In genomic region chr9:114399381-114399780, GRCh38 we compare ENCODE assay signal across 16 cellular contexts. TPM values are rescaled to one million over a fixed set of nuclear protein-coding genes. Genes with fewer than 3 reads are reported as not detected.
DNase-seq lines count a peak whose midpoint lies in the region; ATAC-seq and TF ChIP-seq lines count a peak whose summit lies in the region.
"Had no signal": no experiment of that assay in that cellular context is flagged by ENCODE, and none has a peak within 500 bp of the region (broad histone marks: within the 10 kb centered on the region; RNA-seq: fewer than 3 reads in every experiment).

No MANE protein-coding gene starts in this region.

- H3K27me3 Mint-ChIP-seq in CD8-positive, alpha-beta T cell (ENCODE audit: low read depth) = no peaks in the 10 kb centered on the region
- no peaks in the 10 kb centered on the region for H3K27me3 Mint-ChIP-seq in activated T-helper 17 cell treated with anti-CD3 and anti-CD28 coated beads, Interleukin-2, amount 50 U/mL, for 72 hours

- TF ChIP-seq POLR2A in esophagus squamous epithelium (IDR thresholded peaks at IDR 0.05) (no peak), sigmoid colon (IDR thresholded peaks at IDR 0.05) (no peak)

- ATAC-seq in CD8-positive, alpha-beta T cell = no peak
- ATAC-seq in activated T-helper 17 cell treated with anti-CD3 and anti-CD28 coated beads, Interleukin-2, amount 50 U/mL, for 72 hours (replicated peaks) = no peak
- ATAC-seq: HepG2, Right ventricle myocardium inferior had no signal

- no peaks in the 10 kb centered on the region for H3K27me3 ChIP-seq in BLaER1 treated with 17β-estradiol and CSF1 and Interleukin-3, amounts not matched to agents 10 nM and 100 nM
- no peaks in the 10 kb centered on the region for H3K27me3 ChIP-seq in CD8-positive, alpha-beta T cell (ENCODE audit: insufficient read depth, low read length)
- H3K27me3 ChIP-seq in esophagus squamous epithelium (no peaks in the 10 kb centered on the region), sigmoid colon (no peaks in the 10 kb centered on the region)
- H3K27me3 ChIP-seq: Peyer's patch had no signal

- DNase-seq in CD8-positive, alpha-beta T cell = no peak
- DNase-seq in esophagus squamous epithelium (lab: John Stamatoyannopoulos, UW) (no peak), T1000 (lab: John Stamatoyannopoulos, UW) (no peak), NCI-H524 treated with DMSO at 0.1 percent for 48 hours (lab: John Stamatoyannopoulos, UW) (no peak), sigmoid colon (no peak)
- DNase-seq: KG1, NCI-H1417 treated with DMSO at 0.1 percent for 48 hours, NCI-H187 treated with DMSO at 0.1 percent for 48 hours, NCI-H2171 treated with DMSO at 0.1 percent for 48 hours, NCI-H446 treated with DMSO at 0.1 percent for 48 hours, Peyer's patch had no signal

- no peak overlapping the region for H3K4me3 ChIP-seq in BLaER1 treated with 17β-estradiol and CSF1 and Interleukin-3, amounts not matched to agents 10 nM and 100 nM
- no peak overlapping the region for H3K4me3 ChIP-seq in CD8-positive, alpha-beta T cell (ENCODE audit: low read depth, low read length)
- no peak overlapping the region for H3K4me3 ChIP-seq in esophagus squamous epithelium
- no peak overlapping the region for H3K4me3 ChIP-seq in sigmoid colon

- CTCF ChIA-PET in CD8-positive, alpha-beta T cell (lab: Charles Lee) = interaction anchor here (0.8 to 13.1 kb wide), 6 partner anchors 9 to 259 kb away, joined by 3 to 312 read pairs (median 4); partner anchors contain the start of genes AKNA and TEX53

- peaks cover 12% of the 10 kb centered on the region for H3K36me3 Mint-ChIP-seq in CD8-positive, alpha-beta T cell
- H3K36me3 Mint-ChIP-seq in activated T-helper 17 cell treated with anti-CD3 and anti-CD28 coated beads, Interleukin-2, amount 50 U/mL, for 72 hours (ENCODE audit: low read depth) = peaks cover 34% of the 10 kb centered on the region

- H3K4me3 Mint-ChIP-seq in CD8-positive, alpha-beta T cell = peak overlapping the region; percentile 15
- peak overlapping the region; percentile 89 for H3K4me3 Mint-ChIP-seq in activated T-helper 17 cell treated with anti-CD3 and anti-CD28 coated beads, Interleukin-2, amount 50 U/mL, for 72 hours

- 29 to 51% methylated on average over 4 of the region's 4 CpGs for WGBS in esophagus squamous epithelium, 2 donors
- WGBS in sigmoid colon, 2 donors = 76 to 85% methylated on average over 4 of the region's 4 CpGs

- H3K4me1 ChIP-seq in BLaER1 treated with 17β-estradiol and CSF1 and Interleukin-3, amounts not matched to agents 10 nM and 100 nM = peaks cover 36 to 53% (median 45%) of the 10 kb centered on the region in 10 experiments
- H3K4me1 ChIP-seq in CD8-positive, alpha-beta T cell (ENCODE audit: insufficient read depth, low read length) = peaks cover 33% of the 10 kb centered on the region
- H3K4me1 ChIP-seq in esophagus squamous epithelium (peaks cover 13 to 58% (median 27%) of the 10 kb centered on the region in 3 donors), sigmoid colon (peaks cover 0 to 32% (median 25%) of the 10 kb centered on the region in 4 donors)

- no peak for TF ChIP-seq EP300 in sigmoid colon (IDR thresholded peaks at IDR 0.05)

- no peak overlapping the region for H3K27ac ChIP-seq in BLaER1 treated with 17β-estradiol and CSF1 and Interleukin-3, amounts not matched to agents 10 nM and 100 nM
- H3K27ac ChIP-seq in CD8-positive, alpha-beta T cell (ENCODE audit: low read depth, low read length) = no peak overlapping the region
- peak overlapping the region in 3 of 4 donors; percentile 6 to 42 (median 34) for H3K27ac ChIP-seq in esophagus squamous epithelium
- H3K27ac ChIP-seq in sigmoid colon = no peak overlapping the region

- no peak overlapping the region for H3K27ac Mint-ChIP-seq in CD8-positive, alpha-beta T cell
- H3K27ac Mint-ChIP-seq in activated T-helper 17 cell treated with anti-CD3 and anti-CD28 coated beads, Interleukin-2, amount 50 U/mL, for 72 hours = no peak overlapping the region

- peaks cover 37% of the 10 kb centered on the region for H3K4me1 Mint-ChIP-seq in CD8-positive, alpha-beta T cell (ENCODE audit: low read depth)
- peaks cover 23% of the 10 kb centered on the region for H3K4me1 Mint-ChIP-seq in activated T-helper 17 cell treated with anti-CD3 and anti-CD28 coated beads, Interleukin-2, amount 50 U/mL, for 72 hours

- TF ChIP-seq CTCF in CD8-positive, alpha-beta T cell (IDR thresholded peaks at IDR 0.05) = no peak
- TF ChIP-seq CTCF in esophagus squamous epithelium (IDR thresholded peaks at IDR 0.05) (no peak), sigmoid colon (IDR thresholded peaks at IDR 0.05) (no peak)

- peaks cover 0 to 16% (median 0%) of the 10 kb centered on the region in 11 experiments; a peak in 3 of 22 replicates for H3K36me3 ChIP-seq in BLaER1 treated with 17β-estradiol and CSF1 and Interleukin-3, amounts not matched to agents 10 nM and 100 nM
- H3K36me3 ChIP-seq in CD8-positive, alpha-beta T cell (ENCODE audit: insufficient read depth, low read length) = no peaks in the 10 kb centered on the region
- H3K36me3 ChIP-seq in esophagus squamous epithelium (peaks cover 0 to 5% (median 0%) of the 10 kb centered on the region in 3 donors), sigmoid colon (peaks cover 0 to 15% (median 4%) of the 10 kb centered on the region in 4 donors)
- H3K36me3 ChIP-seq: Peyer's patch had no signal

- no peak overlapping the region for H3K9ac ChIP-seq in BLaER1 treated with 17β-estradiol and CSF1 and Interleukin-3, amounts not matched to agents 10 nM and 100 nM

- H4K20me1 ChIP-seq in BLaER1 treated with 17β-estradiol and CSF1 and Interleukin-3, amounts not matched to agents 10 nM and 100 nM = peaks cover 0 to 23% (median 8%) of the 10 kb centered on the region in 11 experiments; a peak in 8 of 22 replicates

- H3K9me3 ChIP-seq in BLaER1 treated with 17β-estradiol and CSF1 and Interleukin-3, amounts not matched to agents 10 nM and 100 nM (replicated peaks in 1 of 11) = no peaks in the 10 kb centered on the region
- no peaks in the 10 kb centered on the region for H3K9me3 ChIP-seq in CD8-positive, alpha-beta T cell (ENCODE audit: low read length)
- no peaks in the 10 kb centered on the region for H3K9me3 ChIP-seq in esophagus squamous epithelium
- H3K9me3 ChIP-seq in sigmoid colon = no peaks in the 10 kb centered on the region
- H3K9me3 ChIP-seq: Peyer's patch had no signal

- H3K9me3 Mint-ChIP-seq in CD8-positive, alpha-beta T cell = no peaks in the 10 kb centered on the region
- H3K9me3 Mint-ChIP-seq in activated T-helper 17 cell treated with anti-CD3 and anti-CD28 coated beads, Interleukin-2, amount 50 U/mL, for 72 hours = no peaks in the 10 kb centered on the region
- H3K9me3 Mint-ChIP-seq: CD14-positive monocyte had no signal

- peak overlapping the region in 7 of 11 experiments; percentile 81 to 95 (median 84); a peak in 5 of 22 replicates for H3K4me2 ChIP-seq in BLaER1 treated with 17β-estradiol and CSF1 and Interleukin-3, amounts not matched to agents 10 nM and 100 nM

- intact Hi-C loops in CD8-positive, alpha-beta T cell (cut with DNase I, micrococcal nuclease) = loop anchor here (2.0 to 5.0 kb wide), 4 partner anchors 105 to 533 kb away; partner anchors contain the start of genes ATP6V1G1 (in 1 of the 2), TNFSF8 (in 1 of the 2) and WHRN (in 1 of the 2)
- intact Hi-C loops in esophagus squamous epithelium (cut with DNase I) (no loop called here), sigmoid colon (cut with DNase I) (loop anchor here (5.0 kb wide), 1 partner anchor 188 kb away; the partner anchor contains the start of gene ATP6V1G1)

- POLR2A ChIA-PET in CD8-positive, alpha-beta T cell (lab: Charles Lee) = interaction anchor here (0.9 kb wide), 1 partner anchor 19 kb away, joined by 3 read pairs; no protein-coding TSS in a partner anchor

RNA-seq across cellular contexts. Expression of gene AKNA, which starts 11.6 kb away (rescaled TPM):
- 100 to 1,000 TPM; 249 to 269 TPM for total RNA-seq in CD8-positive, alpha-beta T cell
- total RNA-seq in activated T-helper 17 cell treated with anti-CD3 and anti-CD28 coated beads, Interleukin-2, amount 50 U/mL, for 72 hours = 100 to 1,000 TPM; 169 to 184 TPM
- total RNA-seq in esophagus squamous epithelium = 10 to 100 TPM in 1 of 4 donors, 1 to 10 TPM in 3; 6.1 to 25.0 (median 7.6) TPM
- 10 to 100 TPM; 13.6 to 18.6 (median 17.7) TPM for total RNA-seq in sigmoid colon
- polyA plus RNA-seq in sigmoid colon = 10 to 100 TPM in 2 of 3 donors, 1 to 10 TPM in 1; 9.9 to 81.6 (median 10.2) TPM

Comparison
In these comparisons a context has a peak if more than half of its experiments do, and no peak if none do; other contexts are left out.
1. H3K27ac ChIP-seq: peak in esophagus squamous epithelium (3 of 4); none in BLaER1 treated with 17β-estradiol and CSF1 and Interleukin-3, amounts not matched to agents 10 nM and 100 nM (0 of 11), CD8-positive, alpha-beta T cell (single experiment) and sigmoid colon (0 of 4).
2. RNA of gene AKNA, which starts 11.6 kb away (total RNA-seq): 249 to 269 TPM in CD8-positive, alpha-beta T cell and 169 to 184 TPM in activated T-helper 17 cell treated with anti-CD3 and anti-CD28 coated beads, Interleukin-2, amount 50 U/mL, for 72 hours; 13.6 to 18.6 TPM in sigmoid colon and 6.1 to 25.0 TPM in esophagus squamous epithelium; every median in the first group is over 4 times any median in the second.